7 cellular contexts compared by ENCODE assay signal in genomic region chr17:81926451-81927144, GRCh38. TPM values are rescaled to one million over a fixed set of nuclear protein-coding genes. Genes with fewer than 3 reads are reported as not detected.
DNase-seq lines count a peak whose midpoint lies in the region; ATAC-seq, FAIRE-seq and TF ChIP-seq lines count a peak whose summit lies in the region.

No MANE protein-coding gene starts in this region.

- no peaks in the 10 kb centered on the region for H3K9me3 Mint-ChIP-seq in activated T-helper 1 cell treated with anti-CD3 and anti-CD28 coated beads, Interleukin-12 subunit alpha, Interleukin-12 subunit beta, Interleukin-2, Interleukin-4 antibody, amounts not matched to agents 30 ng/mL and 10 ng/mL and 1 ng/mL, durations not matched to agents 14 hours and 24 hours and 36 hours
- H3K9me3 Mint-ChIP-seq in natural killer cell treated with Interleukin-12 subunit alpha and Interleukin-12 subunit beta and Interleukin-15 and Interleukin-18, amount 100 ng/mL, for 72 hours, result no peaks in the 10 kb centered on the region

- TF ChIP-seq POLR2A in GM15510 (IDR thresholded peaks at IDR 0.05; ENCODE audit: borderline replicate concordance, extremely low read depth, insufficient read length), result peak; percentile 25

- H3K27me3 ChIP-seq in subcutaneous abdominal adipose tissue (ENCODE audit: control insufficient read depth in 5 of 5, insufficient read depth in 4 of 5, low read length in 5 of 5), result peaks cover 11 to 17% (median 15%) of the 10 kb centered on the region in 5 donors

- H3K4me3 Mint-ChIP-seq in activated T-helper 1 cell treated with anti-CD3 and anti-CD28 coated beads, Interleukin-12 subunit alpha, Interleukin-12 subunit beta, Interleukin-2, Interleukin-4 antibody, amounts not matched to agents 30 ng/mL and 10 ng/mL and 1 ng/mL, durations not matched to agents 14 hours and 24 hours and 36 hours, result peak overlapping the region; percentile 89
- H3K4me3 Mint-ChIP-seq in natural killer cell treated with Interleukin-12 subunit alpha and Interleukin-12 subunit beta and Interleukin-15 and Interleukin-18, amount 100 ng/mL, for 72 hours, result peak overlapping the region; percentile 87

- H3K27ac ChIP-seq in subcutaneous abdominal adipose tissue (ENCODE audit: low read depth, low read length), result peak overlapping the region; percentile 95

- H3K36me3 ChIP-seq in subcutaneous abdominal adipose tissue (ENCODE audit: control insufficient read depth in 5 of 5, insufficient read depth in 5 of 5, low read length in 5 of 5), result peaks cover 0 to 12% (median 10%) of the 10 kb centered on the region in 5 donors

- DNase-seq in RCC 7860 (ENCODE audit: low spot score) (peak; percentile 85), fibroblast of peridontal ligament (ENCODE audit: extremely low read depth) (peak; percentile 81)
- peak; percentile 46 for DNase-seq in activated T-helper 1 cell treated with anti-CD3 and anti-CD28 coated beads, Interleukin-12 subunit alpha, Interleukin-12 subunit beta, Interleukin-2, Interleukin-4 antibody, amounts not matched to agents 30 ng/mL and 10 ng/mL and 1 ng/mL, durations not matched to agents 14 hours and 24 hours and 36 hours (ENCODE audit: low spot score)
- peak; percentile 72 for DNase-seq in natural killer cell treated with Interleukin-12 subunit alpha and Interleukin-12 subunit beta and Interleukin-15 and Interleukin-18, amount 100 ng/mL, for 72 hours (ENCODE audit: low spot score)

- peaks cover 2% of the 10 kb centered on the region for H3K36me3 Mint-ChIP-seq in activated T-helper 1 cell treated with anti-CD3 and anti-CD28 coated beads, Interleukin-12 subunit alpha, Interleukin-12 subunit beta, Interleukin-2, Interleukin-4 antibody, amounts not matched to agents 30 ng/mL and 10 ng/mL and 1 ng/mL, durations not matched to agents 14 hours and 24 hours and 36 hours (ENCODE audit: low read depth)
- no peaks in the 10 kb centered on the region for H3K36me3 Mint-ChIP-seq in natural killer cell treated with Interleukin-12 subunit alpha and Interleukin-12 subunit beta and Interleukin-15 and Interleukin-18, amount 100 ng/mL, for 72 hours

- peak overlapping the region; percentile 79 for H3K27ac Mint-ChIP-seq in activated T-helper 1 cell treated with anti-CD3 and anti-CD28 coated beads, Interleukin-12 subunit alpha, Interleukin-12 subunit beta, Interleukin-2, Interleukin-4 antibody, amounts not matched to agents 30 ng/mL and 10 ng/mL and 1 ng/mL, durations not matched to agents 14 hours and 24 hours and 36 hours
- peak overlapping the region; percentile 79 to 84 for H3K27ac Mint-ChIP-seq in natural killer cell treated with Interleukin-12 subunit alpha and Interleukin-12 subunit beta and Interleukin-15 and Interleukin-18, amount 100 ng/mL, for 72 hours

- peak overlapping the region; percentile 69 to 77 (median 75) for H3K4me3 ChIP-seq in subcutaneous abdominal adipose tissue (ENCODE audit: low read depth in 1 of 5, low read length in 5 of 5)

- FAIRE-seq in RCC 7860 (lab: Jason Lieb, UNC), result peak; percentile 82

- H3K9ac ChIP-seq in subcutaneous abdominal adipose tissue (ENCODE audit: low read length in 5 of 5), result peak overlapping the region; percentile 26 to 90 (median 85)

- no peaks in the 10 kb centered on the region for H3K9me3 ChIP-seq in subcutaneous abdominal adipose tissue (ENCODE audit: control insufficient read depth in 5 of 5, low read length in 5 of 5)

- peaks cover 15% of the 10 kb centered on the region for H3K4me1 Mint-ChIP-seq in activated T-helper 1 cell treated with anti-CD3 and anti-CD28 coated beads, Interleukin-12 subunit alpha, Interleukin-12 subunit beta, Interleukin-2, Interleukin-4 antibody, amounts not matched to agents 30 ng/mL and 10 ng/mL and 1 ng/mL, durations not matched to agents 14 hours and 24 hours and 36 hours (ENCODE audit: low read depth)
- peaks cover 14% of the 10 kb centered on the region in 2 donors for H3K4me1 Mint-ChIP-seq in natural killer cell treated with Interleukin-12 subunit alpha and Interleukin-12 subunit beta and Interleukin-15 and Interleukin-18, amount 100 ng/mL, for 72 hours (ENCODE audit: low read depth in 2 of 2)

- peaks cover 2% of the 10 kb centered on the region for H3K27me3 Mint-ChIP-seq in activated T-helper 1 cell treated with anti-CD3 and anti-CD28 coated beads, Interleukin-12 subunit alpha, Interleukin-12 subunit beta, Interleukin-2, Interleukin-4 antibody, amounts not matched to agents 30 ng/mL and 10 ng/mL and 1 ng/mL, durations not matched to agents 14 hours and 24 hours and 36 hours (ENCODE audit: insufficient read depth)
- peaks cover 0 to 5% of the 10 kb centered on the region in 2 donors for H3K27me3 Mint-ChIP-seq in natural killer cell treated with Interleukin-12 subunit alpha and Interleukin-12 subunit beta and Interleukin-15 and Interleukin-18, amount 100 ng/mL, for 72 hours

- intact Hi-C loops in activated T-helper 1 cell treated with anti-CD3 and anti-CD28 coated beads, Interleukin-12 subunit alpha, Interleukin-12 subunit beta, Interleukin-2, Interleukin-4 antibody, amounts not matched to agents 30 ng/mL and 10 ng/mL and 1 ng/mL, durations not matched to agents 14 hours and 24 hours and 36 hours (cut with micrococcal nuclease), result loop anchor here (1.0 to 2.0 kb wide), 6 partner anchors 8 to 96 kb away; partner anchors contain the start of genes ARHGDIA, ASPSCR1, CENPX and LRRC45

- peak; percentile 13 for ATAC-seq in HG03045 (IDR thresholded peaks at IDR 0.05; ENCODE audit: unreplicated experiment)
- peak; percentile 4 to 14 for ATAC-seq in natural killer cell treated with Interleukin-12 subunit alpha and Interleukin-12 subunit beta and Interleukin-15 and Interleukin-18, amount 100 ng/mL, for 72 hours

- peaks cover 8 to 60% (median 58%) of the 10 kb centered on the region in 5 donors for H3K4me1 ChIP-seq in subcutaneous abdominal adipose tissue (ENCODE audit: control insufficient read depth in 5 of 5, insufficient read depth in 5 of 5, low read length in 5 of 5)

RNA-seq across cellular contexts. Expression of gene MAFG, which starts 0.9 kb away (rescaled TPM):
- 33.8 and 35.5 TPM in 2 replicates for total RNA-seq in activated T-helper 1 cell treated with anti-CD3 and anti-CD28 coated beads, Interleukin-12 subunit alpha, Interleukin-12 subunit beta, Interleukin-2, Interleukin-4 antibody, amounts not matched to agents 30 ng/mL and 10 ng/mL and 1 ng/mL, durations not matched to agents 14 hours and 24 hours and 36 hours
- total RNA-seq in natural killer cell treated with Interleukin-12 subunit alpha and Interleukin-12 subunit beta and Interleukin-15 and Interleukin-18, amount 100 ng/mL, for 72 hours, result 10 to 100 TPM; 26.7 to 49.4 TPM

RNA-seq across cellular contexts. Expression of gene SIRT7, which starts 8.6 kb away (rescaled TPM):
- total RNA-seq in activated T-helper 1 cell treated with anti-CD3 and anti-CD28 coated beads, Interleukin-12 subunit alpha, Interleukin-12 subunit beta, Interleukin-2, Interleukin-4 antibody, amounts not matched to agents 30 ng/mL and 10 ng/mL and 1 ng/mL, durations not matched to agents 14 hours and 24 hours and 36 hours, result 53.2 and 57.5 TPM in 2 replicates
- 10 to 100 TPM; 69.4 to 77.6 TPM for total RNA-seq in natural killer cell treated with Interleukin-12 subunit alpha and Interleukin-12 subunit beta and Interleukin-15 and Interleukin-18, amount 100 ng/mL, for 72 hours

RNA-seq across cellular contexts. Expression of gene PYCR1, which starts 10.5 kb away (rescaled TPM):
- 130 and 131 TPM in 2 replicates for total RNA-seq in activated T-helper 1 cell treated with anti-CD3 and anti-CD28 coated beads, Interleukin-12 subunit alpha, Interleukin-12 subunit beta, Interleukin-2, Interleukin-4 antibody, amounts not matched to agents 30 ng/mL and 10 ng/mL and 1 ng/mL, durations not matched to agents 14 hours and 24 hours and 36 hours
- 10 to 100 TPM; 18.3 to 56.1 TPM for total RNA-seq in natural killer cell treated with Interleukin-12 subunit alpha and Interleukin-12 subunit beta and Interleukin-15 and Interleukin-18, amount 100 ng/mL, for 72 hours

RNA-seq across cellular contexts. Expression of gene PCYT2, which starts 15.4 kb away (rescaled TPM):
- 49.5 and 54.5 TPM in 2 replicates for total RNA-seq in activated T-helper 1 cell treated with anti-CD3 and anti-CD28 coated beads, Interleukin-12 subunit alpha, Interleukin-12 subunit beta, Interleukin-2, Interleukin-4 antibody, amounts not matched to agents 30 ng/mL and 10 ng/mL and 1 ng/mL, durations not matched to agents 14 hours and 24 hours and 36 hours
- total RNA-seq in natural killer cell treated with Interleukin-12 subunit alpha and Interleukin-12 subunit beta and Interleukin-15 and Interleukin-18, amount 100 ng/mL, for 72 hours, result 10 to 100 TPM; 30.4 to 36.5 TPM

RNA-seq across cellular contexts. Expression of gene MYADML2, which starts 20.4 kb away (rescaled TPM):
- total RNA-seq in activated T-helper 1 cell treated with anti-CD3 and anti-CD28 coated beads, Interleukin-12 subunit alpha, Interleukin-12 subunit beta, Interleukin-2, Interleukin-4 antibody, amounts not matched to agents 30 ng/mL and 10 ng/mL and 1 ng/mL, durations not matched to agents 14 hours and 24 hours and 36 hours, result 0.08 TPM in 1 of 2 replicates, not detected in the other
- total RNA-seq in natural killer cell treated with Interleukin-12 subunit alpha and Interleukin-12 subunit beta and Interleukin-15 and Interleukin-18, amount 100 ng/mL, for 72 hours, result not detected

Comparison
In these comparisons a context has a peak if more than half of its experiments do, and no peak if none do; other contexts are left out.
1. Peak in every context shown above with its lines: DNase-seq, ATAC-seq, H3K4me3 ChIP-seq and H3K27ac ChIP-seq.